In the genomic region with DNA sequence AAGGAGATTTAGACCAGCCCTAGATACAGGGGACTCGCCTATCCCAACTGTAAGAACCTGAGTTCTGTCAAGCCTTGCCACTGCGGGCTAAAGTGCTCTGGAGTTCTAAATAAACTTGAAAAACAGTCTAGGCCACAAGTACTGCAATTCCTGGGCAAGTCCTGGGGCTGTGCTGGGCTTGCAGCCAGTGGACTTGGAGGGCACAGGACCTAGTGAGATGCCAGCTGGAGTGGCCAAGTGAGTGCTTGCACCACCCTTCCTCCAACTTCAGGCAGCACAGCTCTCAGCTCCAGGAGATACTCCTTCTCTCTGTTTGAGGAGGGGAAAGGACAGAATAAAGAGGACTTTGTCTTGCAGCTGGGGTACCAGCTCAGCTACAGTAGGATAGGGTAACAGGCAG, we compare ENCODE assay signal across 33 cellular contexts.
DNase-seq lines count a peak whose midpoint lies in the region; ATAC-seq and TF ChIP-seq lines count a peak whose summit lies in the region.
"Had no signal": no experiment of that assay in that cellular context is flagged by ENCODE, and none has a peak within 500 bp of the region (broad histone marks: within the 10 kb centered on the region; RNA-seq: fewer than 3 reads in every experiment).

No MANE protein-coding gene starts in this region.

- no peaks in the 10 kb centered on the region for H4K20me1 ChIP-seq in MM.1S (ENCODE audit: insufficient read depth, low read length)

- no peaks in the 10 kb centered on the region for H3K27me3 Mint-ChIP-seq in mesothelial cell of epicardium (ENCODE audit: low read depth)
- H3K27me3 Mint-ChIP-seq: activated CD8-positive, alpha-beta memory T cell treated with anti-CD3 and anti-CD28 coated beads, Interleukin-2, amount 10 ng/mL, durations not matched to agents 7 days and 5 days; B cell; naive B cell had no signal

- H3K27ac ChIP-seq in left ventricle myocardium inferior (replicated peaks) (peak overlapping the region; percentile 29), thyroid gland (no peak overlapping the region), MM.1S (ENCODE audit: low read length) (no peak overlapping the region)
- H3K27ac ChIP-seq: esophagus squamous epithelium, hepatocyte, Peyer's patch, skin epidermis, suprapubic skin, vagina had no signal

- H3K36me3 ChIP-seq in MG63 (no peaks in the 10 kb centered on the region), left ventricle myocardium inferior (no peaks in the 10 kb centered on the region), thyroid gland (no peaks in the 10 kb centered on the region), MM.1S (replicated peaks; ENCODE audit: insufficient read depth, low read length) (no peaks in the 10 kb centered on the region)
- H3K36me3 ChIP-seq: esophagus squamous epithelium, Peyer's patch, suprapubic skin, vagina had no signal

- intact Hi-C loops in left ventricle myocardium inferior (cut with micrococcal nuclease), result no loop called here
- intact Hi-C loops in thyroid gland (cut with DNase I), result no loop called here

- H3K4me2 ChIP-seq in MM.1S (ENCODE audit: low read depth, low read length), result no peak overlapping the region
- H3K4me2 ChIP-seq: hepatocyte had no signal

- H3K27ac Mint-ChIP-seq in mesothelial cell of epicardium, result no peak overlapping the region
- H3K27ac Mint-ChIP-seq: activated CD8-positive, alpha-beta memory T cell treated with anti-CD3 and anti-CD28 coated beads, Interleukin-2, amount 10 ng/mL, durations not matched to agents 7 days and 5 days; activated T-cell treated with anti-CD3 and anti-CD28 coated beads, Interleukin-2, amount 50 U/mL, for 72 hours; B cell; naive B cell had no signal

- no peaks in the 10 kb centered on the region for H3K9me2 ChIP-seq in MM.1S (replicated peaks; ENCODE audit: insufficient read depth, low read length)

- ATAC-seq in GM18867 (IDR thresholded peaks at IDR 0.05; ENCODE audit: unreplicated experiment), result no peak
- ATAC-seq in HG03342 (IDR thresholded peaks at IDR 0.05; ENCODE audit: unreplicated experiment), result no peak
- ATAC-seq: activated CD4-positive, CD25-positive, alpha-beta regulatory T cell treated with anti-CD3 and anti-CD28 coated beads, Interleukin-2, amount 50 U/mL, for 24 hours; activated CD8-positive, alpha-beta memory T cell treated with anti-CD3 and anti-CD28 coated beads, Interleukin-2, amount 10 ng/mL, durations not matched to agents 7 days and 5 days; activated T-cell treated with anti-CD3 and anti-CD28 coated beads, Interleukin-2, amount 50 U/mL, for 72 hours; GM12878; HCT116; left colon had no signal

- no peaks in the 10 kb centered on the region for H3K79me2 ChIP-seq in MM.1S (ENCODE audit: low read length)
- H3K79me2 ChIP-seq: hepatocyte had no signal

- H3K27me3 ChIP-seq in MG63 (no peaks in the 10 kb centered on the region), left ventricle myocardium inferior (ENCODE audit: low read depth) (no peaks in the 10 kb centered on the region), thyroid gland (no peaks in the 10 kb centered on the region), MM.1S (replicated peaks; ENCODE audit: insufficient read depth, low read length) (no peaks in the 10 kb centered on the region)
- H3K27me3 ChIP-seq: esophagus squamous epithelium, hepatocyte, Peyer's patch, suprapubic skin, vagina had no signal

- peaks cover 2% of the 10 kb centered on the region for H3K4me1 Mint-ChIP-seq in mesothelial cell of epicardium
- H3K4me1 Mint-ChIP-seq: activated CD8-positive, alpha-beta memory T cell treated with anti-CD3 and anti-CD28 coated beads, Interleukin-2, amount 10 ng/mL, durations not matched to agents 7 days and 5 days; B cell; naive B cell had no signal

- H3K4me1 ChIP-seq in left ventricle myocardium inferior (no peaks in the 10 kb centered on the region), thyroid gland (peaks cover 0 to 6% of the 10 kb centered on the region in 2 donors), MM.1S (ENCODE audit: low read length) (no peaks in the 10 kb centered on the region)
- H3K4me1 ChIP-seq: esophagus squamous epithelium, Peyer's patch, suprapubic skin, vagina had no signal

- no peaks in the 10 kb centered on the region for H3K36me3 Mint-ChIP-seq in mesothelial cell of epicardium
- H3K36me3 Mint-ChIP-seq: activated CD8-positive, alpha-beta memory T cell treated with anti-CD3 and anti-CD28 coated beads, Interleukin-2, amount 10 ng/mL, durations not matched to agents 7 days and 5 days; naive B cell had no signal

- H3K4me3 ChIP-seq in MG63 (no peak overlapping the region), left ventricle myocardium inferior (no peak overlapping the region), thyroid gland (replicated peaks in 1 of 3) (no peak overlapping the region), MM.1S (ENCODE audit: low read length) (no peak overlapping the region)
- H3K4me3 ChIP-seq: esophagus squamous epithelium, GM12878, hepatocyte, Peyer's patch, skin epidermis, suprapubic skin, vagina had no signal

- no peak for TF ChIP-seq POLR2A in thyroid gland (IDR thresholded peaks at IDR 0.05)

- peaks cover 24% of the 10 kb centered on the region for H3K9me3 Mint-ChIP-seq in mesothelial cell of epicardium

- H3K9me3 ChIP-seq in MG63 (no peaks in the 10 kb centered on the region), left ventricle myocardium inferior (replicated peaks) (peaks cover 18% of the 10 kb centered on the region), thyroid gland (no peaks in the 10 kb centered on the region), MM.1S (replicated peaks; ENCODE audit: insufficient read depth, low read length) (no peaks in the 10 kb centered on the region)
- H3K9me3 ChIP-seq: Peyer's patch, suprapubic skin, vagina had no signal

- H3K9ac ChIP-seq in MM.1S (ENCODE audit: low read length), result no peak overlapping the region

- TF ChIP-seq CTCF in left ventricle myocardium inferior (IDR thresholded peaks at IDR 0.05; ENCODE audit: borderline replicate concordance) (no peak), thyroid gland (IDR thresholded peaks at IDR 0.05) (no peak), mesothelial cell of epicardium (IDR thresholded peaks at IDR 0.05; ENCODE audit: unreplicated experiment) (no peak), MM.1S (IDR thresholded peaks at IDR 0.05; ENCODE audit: low read length) (no peak)

- DNase-seq in MG63 (peak; percentile 3), left ventricle myocardium inferior (peak; percentile 42), midbrain (lab: John Stamatoyannopoulos, UW) (peak; percentile 48), thyroid gland (peak; percentile 77 to 88), mesothelial cell of epicardium (ENCODE audit: low spot score in 2 of 2, unreplicated experiment in 2 of 2) (no peak), MM.1S (no peak)
- DNase-seq: activated CD4-positive, alpha-beta T cell treated with anti-CD3 and anti-CD28 coated beads, Interleukin-2, amount 50 U/mL, for 4 hours; activated CD8-positive, alpha-beta memory T cell treated with anti-CD3 and anti-CD28 coated beads, Interleukin-2, amount 10 ng/mL, durations not matched to agents 7 days and 5 days; activated naive CD4-positive, alpha-beta T cell; activated T-cell treated with anti-CD3 and anti-CD28 coated beads, Interleukin-2, amount 50 U/mL, for 72 hours; DMS 273 treated with DMSO at 0.1 percent for 48 hours; esophagus squamous epithelium; foreskin melanocyte; Kasumi-1; left colon; naive B cell; NCI-H146; NCI-H2107; NCI-H748 treated with DMSO at 0.1 percent for 48 hours; occipital lobe; Peyer's patch; SIG-M5; stimulated activated naive CD4-positive, alpha-beta T cell had no signal

- H2AFZ ChIP-seq in MM.1S (ENCODE audit: low read length), result no peak overlapping the region
- H2AFZ ChIP-seq: hepatocyte had no signal

- H3F3A ChIP-seq in MM.1S (ENCODE audit: insufficient read depth, low read length), result no peaks in the 10 kb centered on the region

- no peak overlapping the region for H3K4me3 Mint-ChIP-seq in mesothelial cell of epicardium
- H3K4me3 Mint-ChIP-seq: activated CD8-positive, alpha-beta memory T cell treated with anti-CD3 and anti-CD28 coated beads, Interleukin-2, amount 10 ng/mL, durations not matched to agents 7 days and 5 days; activated T-cell treated with anti-CD3 and anti-CD28 coated beads, Interleukin-2, amount 50 U/mL, for 72 hours; B cell; naive B cell had no signal

- WGBS in thyroid gland, 2 donors, result 39 to 56% methylated on average over 2 of the region's 2 CpGs

Comparison
In these comparisons a context has a peak if more than half of its experiments do, and no peak if none do; other contexts are left out.
1. DNase-seq: peak in MG63 (single experiment), left ventricle myocardium inferior (single experiment), midbrain (single experiment) and thyroid gland (2 of 2); none in mesothelial cell of epicardium (0 of 2) and MM.1S (single experiment).